In genomic region chr12:69610126-69610525, GRCh38 we compare ENCODE assay signal across 18 cellular contexts. TPM values are rescaled to one million over a fixed set of nuclear protein-coding genes. Genes with fewer than 3 reads are reported as not detected.
DNase-seq lines count a peak whose midpoint lies in the region; ATAC-seq lines count a peak whose summit lies in the region.
"Had no signal": no experiment of that assay in that cellular context is flagged by ENCODE, and none has a peak within 500 bp of the region (broad histone marks: within the 10 kb centered on the region; RNA-seq: fewer than 3 reads in every experiment).

No MANE protein-coding gene starts in this region.

- DNase-seq in Daoy (ENCODE audit: low read depth) = peak; percentile 14
- DNase-seq in HT1080 (ENCODE audit: low read depth) = peak; percentile 17
- peak; percentile 61 for DNase-seq in cerebellar cortex (ENCODE audit: low spot score)
- DNase-seq in left cardiac atrium = no peak
- DNase-seq in hypothalamus (lab: John Stamatoyannopoulos, UW) = no peak
- DNase-seq in inferior parietal cortex (ENCODE audit: extremely low spot score) = no peak
- DNase-seq in DMS153 treated with DMSO at 0.1 percent for 48 hours (lab: John Stamatoyannopoulos, UW; ENCODE audit: unreplicated experiment) = no peak
- DNase-seq: Calu3; CD8-positive, alpha-beta memory T cell; H9; MM.1S; NCI-H1048; NCI-H1417 treated with DMSO at 0.1 percent for 48 hours; NCI-H1930; NCI-H510A had no signal

- ATAC-seq in left cardiac atrium (peak; percentile 13 to 20), HG02973 (IDR thresholded peaks at IDR 0.05; ENCODE audit: unreplicated experiment) (no peak)

- intact Hi-C loops in left cardiac atrium (cut with DNase I) = no loop called here

RNA-seq across cellular contexts. Expression of gene LRRC10, which starts 0.6 kb away (rescaled TPM):
- not detected in 2 replicates for total RNA-seq in Daoy (2014; rRNA removed; shearing (Covaris generic))
- not detected in 2 replicates for total RNA-seq in HT1080 (2014; rRNA removed; shearing (Covaris generic))
- polyA plus RNA-seq in HT1080 (2015; cell fraction: cytosol; rRNA removed) = not detected in 2 replicates
- polyA plus RNA-seq in HT1080 (2015; cell fraction: nucleus; rRNA removed) = not detected in 2 replicates
- total RNA-seq in left cardiac atrium = 10 to 100 TPM; 12.0 to 19.6 TPM
- total RNA-seq: Calu3; CD8-positive, alpha-beta memory T cell; H9; LHCN-M2; SJSA1 had no signal
- polyA plus RNA-seq: CD8-positive, alpha-beta memory T cell had no signal

RNA-seq across cellular contexts. Expression of gene CCT2, which starts 24.9 kb away (rescaled TPM):
- total RNA-seq in Daoy (2014; rRNA removed; shearing (Covaris generic)) = 735 and 797 TPM in 2 replicates
- total RNA-seq in HT1080 (2014; rRNA removed; shearing (Covaris generic)) = 459 and 483 TPM in 2 replicates
- polyA plus RNA-seq in HT1080 (2015; cell fraction: cytosol; rRNA removed) = 334 and 339 TPM in 2 replicates
- polyA plus RNA-seq in HT1080 (2015; cell fraction: nucleus; rRNA removed) = 585 and 606 TPM in 2 replicates
- 100 to 1,000 TPM in 1 of 2 donors, 10 to 100 TPM in 1; 96.8 to 115 TPM for total RNA-seq in left cardiac atrium

Comparison
In these comparisons a context has a peak if more than half of its experiments do, and no peak if none do; other contexts are left out.
1. DNase-seq: peak in Daoy (single experiment), HT1080 (single experiment) and cerebellar cortex (single experiment); none in left cardiac atrium (single experiment), hypothalamus (0 of 51), inferior parietal cortex (single experiment) and DMS153 treated with DMSO at 0.1 percent for 48 hours (single experiment).
2. RNA of gene LRRC10, which starts 0.6 kb away (total RNA-seq): 12.0 to 19.6 TPM in left cardiac atrium; not detected in Daoy and not detected in HT1080; every median in the first group is over 10 times any median in the second.